In the genomic region with DNA sequence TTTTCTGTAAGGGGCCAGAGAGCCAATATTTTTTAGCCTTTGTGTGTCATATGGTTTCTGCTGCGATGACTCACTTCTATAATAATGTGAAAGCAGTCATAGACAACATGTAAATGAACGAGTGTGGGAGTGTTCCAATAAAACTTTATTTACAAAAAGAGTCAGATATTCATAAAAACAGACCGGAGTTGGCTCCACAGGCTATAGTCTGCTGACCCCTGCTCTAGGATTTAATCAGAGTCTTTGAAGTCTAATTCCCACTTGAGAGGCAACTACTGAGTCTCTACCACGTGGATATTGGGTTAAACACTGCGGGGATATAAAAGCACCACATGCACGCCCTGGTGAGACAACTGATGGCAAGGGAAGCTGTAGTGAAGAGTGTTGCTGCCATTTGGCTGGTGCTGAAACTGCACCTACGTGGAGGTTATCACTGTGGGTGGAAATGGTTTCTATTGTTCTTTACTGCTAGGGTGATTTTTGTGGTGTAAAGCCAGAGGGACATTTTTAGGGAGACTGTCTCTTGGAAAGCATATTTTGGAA, we compare ENCODE assay signal across 9 cellular contexts. TPM values are rescaled to one million over a fixed set of nuclear protein-coding genes. Genes with fewer than 3 reads are reported as not detected.
DNase-seq lines count a peak whose midpoint lies in the region; ATAC-seq and TF ChIP-seq lines count a peak whose summit lies in the region.
"Had no signal": no experiment of that assay in that cellular context is flagged by ENCODE, and none has a peak within 500 bp of the region (broad histone marks: within the 10 kb centered on the region; RNA-seq: fewer than 3 reads in every experiment).

No MANE protein-coding gene starts in this region.

- H3K27me3 ChIP-seq in tibial nerve: no peaks in the 10 kb centered on the region

- H3K4me1 Mint-ChIP-seq in stimulated activated memory B cell treated with anti-CD40 and anti-IgM and Interleukin-4, amounts not matched to agents 10 μg/mL and 1 μg/mL and 100 μg/mL, for 72 hours: peaks cover 65% of the 10 kb centered on the region

- H3K4me3 Mint-ChIP-seq in stimulated activated memory B cell treated with anti-CD40 and anti-IgM and Interleukin-4, amounts not matched to agents 10 μg/mL and 1 μg/mL and 100 μg/mL, for 72 hours: peak overlapping the region; percentile 74

- no peaks in the 10 kb centered on the region for H3K36me3 Mint-ChIP-seq in stimulated activated memory B cell treated with anti-CD40 and anti-IgM and Interleukin-4, amounts not matched to agents 10 μg/mL and 1 μg/mL and 100 μg/mL, for 72 hours

- TF ChIP-seq CTCF in NB4 (IDR thresholded peaks at IDR 0.05; ENCODE audit: low read depth, low read length): no peak
- no peak for TF ChIP-seq CTCF in tibial nerve (IDR thresholded peaks at IDR 0.05)

- H3K27me3 Mint-ChIP-seq in stimulated activated memory B cell treated with anti-CD40 and anti-IgM and Interleukin-4, amounts not matched to agents 10 μg/mL and 1 μg/mL and 100 μg/mL, for 72 hours: no peaks in the 10 kb centered on the region

- H3K9me3 Mint-ChIP-seq in stimulated activated memory B cell treated with anti-CD40 and anti-IgM and Interleukin-4, amounts not matched to agents 10 μg/mL and 1 μg/mL and 100 μg/mL, for 72 hours: no peaks in the 10 kb centered on the region

- H3K27ac ChIP-seq in tibial nerve: no peak overlapping the region

- no peaks in the 10 kb centered on the region for H3K9me3 ChIP-seq in tibial nerve

- peak overlapping the region; percentile 88 for H3K27ac Mint-ChIP-seq in stimulated activated memory B cell treated with anti-CD40 and anti-IgM and Interleukin-4, amounts not matched to agents 10 μg/mL and 1 μg/mL and 100 μg/mL, for 72 hours

- no peak for TF ChIP-seq POLR2A in NB4 (IDR thresholded peaks at IDR 0.05; ENCODE audit: extremely low read depth, insufficient read length)
- TF ChIP-seq POLR2A in tibial nerve (IDR thresholded peaks at IDR 0.05): no peak

- H3K4me3 ChIP-seq in NB4 (ENCODE audit: low read depth, low read length): no peak overlapping the region
- no peak overlapping the region for H3K4me3 ChIP-seq in tibial nerve

- H3K4me1 ChIP-seq in tibial nerve: peaks cover 0 to 18% (median 0%) of the 10 kb centered on the region in 4 donors

- 49 to 77% methylated on average over 7 of the region's 7 CpGs for WGBS in tibial nerve, 2 donors

- TF ChIP-seq EP300 in tibial nerve (IDR thresholded peaks at IDR 0.05): no peak

- DNase-seq in activated naive CD4-positive, alpha-beta T cell treated with Interleukin-2 at 50 U/mL for 16 hours: peak; percentile 60
- DNase-seq in activated naive CD4-positive, alpha-beta T cell (lab: John Stamatoyannopoulos, UW): no peak
- DNase-seq in NB4 (ENCODE audit: low read depth): peak; percentile 60
- peak; percentile 49 for DNase-seq in amniotic epithelial cell (ENCODE audit: low read depth)
- no peak for DNase-seq in NCI-H2171 (lab: John Stamatoyannopoulos, UW)
- DNase-seq in tibial nerve (ENCODE audit: low spot score in 2 of 2): no peak
- DNase-seq: NCI-H1417 had no signal

- H3K36me3 ChIP-seq in tibial nerve: no peaks in the 10 kb centered on the region

- ATAC-seq in stimulated activated memory B cell treated with anti-CD40 and anti-IgM and Interleukin-4, amounts not matched to agents 10 μg/mL and 1 μg/mL and 100 μg/mL, for 72 hours: peak; percentile 57
- no peak for ATAC-seq in GM21737 (IDR thresholded peaks at IDR 0.05; ENCODE audit: unreplicated experiment)

RNA-seq across cellular contexts. Expression of gene NINJ2, which starts 3.6 kb away (rescaled TPM):
- total RNA-seq in tibial nerve: 10 to 100 TPM in 2 of 4 donors, 1 to 10 TPM in 2; 8.4 to 17.7 (median 12.6) TPM

Comparison
In these comparisons a context has a peak if more than half of its experiments do, and no peak if none do; other contexts are left out.
1. DNase-seq: peak in activated naive CD4-positive, alpha-beta T cell treated with Interleukin-2 at 50 U/mL for 16 hours (single experiment), NB4 (single experiment) and amniotic epithelial cell (single experiment); none in activated naive CD4-positive, alpha-beta T cell (0 of 4), NCI-H2171 (single experiment) and tibial nerve (0 of 2).